In the genomic region with DNA sequence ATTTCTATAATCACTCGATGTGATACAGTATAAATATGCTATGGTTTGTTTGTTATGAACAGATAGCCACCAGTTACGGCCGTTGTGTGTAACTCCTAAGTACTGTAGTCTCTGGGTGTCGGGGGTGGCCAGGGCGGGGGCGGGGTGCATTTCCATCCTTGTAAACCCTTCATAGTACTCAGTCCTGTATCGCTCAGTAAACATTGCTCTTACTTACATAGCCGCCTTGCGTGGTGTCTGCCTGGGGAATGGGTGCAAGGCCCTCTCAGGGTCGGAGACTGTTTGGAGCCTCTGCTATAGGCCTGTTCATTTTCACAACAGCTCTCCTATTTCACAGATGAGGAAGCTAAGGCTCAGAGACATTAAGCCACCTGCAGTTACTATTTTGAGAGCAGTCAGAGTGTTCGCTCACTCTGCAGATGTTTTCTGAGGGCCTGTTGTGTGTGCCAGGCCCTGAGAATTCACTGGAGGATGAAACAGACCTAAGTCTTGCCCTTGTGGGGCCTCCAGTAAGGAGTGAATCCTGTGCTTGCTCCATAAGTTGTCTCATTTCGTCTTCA, we compare ENCODE assay signal across 12 cellular contexts. TPM values are rescaled to one million over a fixed set of nuclear protein-coding genes. Genes with fewer than 3 reads are reported as not detected.
DNase-seq lines count a peak whose midpoint lies in the region; ATAC-seq and TF ChIP-seq lines count a peak whose summit lies in the region.
"Had no signal": no experiment of that assay in that cellular context is flagged by ENCODE, and none has a peak within 500 bp of the region (broad histone marks: within the 10 kb centered on the region; RNA-seq: fewer than 3 reads in every experiment).

No MANE protein-coding gene starts in this region.

- ATAC-seq in gastrocnemius medialis: peak; percentile 14 to 22
- ATAC-seq in HG03432 (IDR thresholded peaks at IDR 0.05; ENCODE audit: unreplicated experiment): no peak

- intact Hi-C loops in gastrocnemius medialis (cut with DNase I; ENCODE audit: low total_unique reads): no loop called here

- peak; percentile 70 for DNase-seq in DMS53 (lab: John Stamatoyannopoulos, UW)
- peak; percentile 67 for DNase-seq in NCI-H1092 (lab: John Stamatoyannopoulos, UW)
- no peak for DNase-seq in coronary artery (ENCODE audit: low spot score)
- no peak for DNase-seq in gastrocnemius medialis
- no peak for DNase-seq in pons (ENCODE audit: low spot score)
- no peak for DNase-seq in SKM-1 treated with dmso at 0.1 percent for 144 hours (lab: John Stamatoyannopoulos, UW; ENCODE audit: unreplicated experiment)
- no peak for DNase-seq in activated T-cell treated with anti-CD3 and anti-CD28 coated beads, Interleukin-2, amount 50 U/mL, for 1 hour
- DNase-seq: activated naive CD4-positive, alpha-beta T cell treated with anti-CD3 and anti-CD28 coated beads for 36 hours; DMS79 treated with DMSO at 0.1 percent for 48 hours; SJCRH30 had no signal

- H3K27ac ChIP-seq in coronary artery (peak overlapping the region; percentile 7 to 18), gastrocnemius medialis (peak overlapping the region; percentile 31 to 87 (median 59))
- H3K27ac ChIP-seq: SJCRH30, suprapubic skin had no signal

- H3K27me3 ChIP-seq in gastrocnemius medialis: no peaks in the 10 kb centered on the region
- H3K27me3 ChIP-seq: SJCRH30, suprapubic skin had no signal

- H3K36me3 ChIP-seq in gastrocnemius medialis: peaks cover 0 to 46% of the 10 kb centered on the region in 2 donors
- H3K36me3 ChIP-seq: SJCRH30 had no signal

- in situ Hi-C loops in gastrocnemius medialis (cut with MboI; ENCODE audit: low sequenced_read_pairs in 4 of 4): no loop called here

- peaks cover 24 to 26% of the 10 kb centered on the region in 2 donors for H3K4me1 ChIP-seq in gastrocnemius medialis
- H3K4me1 ChIP-seq: SJCRH30 had no signal

- H3K9me3 ChIP-seq in gastrocnemius medialis: no peaks in the 10 kb centered on the region
- H3K9me3 ChIP-seq: SJCRH30, suprapubic skin had no signal

- TF ChIP-seq CTCF in coronary artery (IDR thresholded peaks at IDR 0.05) (no peak), gastrocnemius medialis (IDR thresholded peaks at IDR 0.05 in 4 of 5, conservative IDR thresholded peaks at IDR 0.05 in 1 of 5) (no peak)

- TF ChIP-seq POLR2A in gastrocnemius medialis (IDR thresholded peaks at IDR 0.05): no peak

- H3K4me3 ChIP-seq in coronary artery (no peak overlapping the region), gastrocnemius medialis (no peak overlapping the region)
- H3K4me3 ChIP-seq: SJCRH30, suprapubic skin had no signal

RNA-seq across cellular contexts. Expression of gene JDP2, which starts 42.5 kb away (rescaled TPM):
- total RNA-seq in gastrocnemius medialis: 10 to 100 TPM; 17.3 to 80.2 (median 31.7) TPM

RNA-seq across cellular contexts. Expression of gene BATF, which starts 52.0 kb away (rescaled TPM):
- 1 to 10 TPM in 2 of 4 donors, under 1 TPM in 2; 0.36 to 5.2 (median 1.1) TPM for total RNA-seq in gastrocnemius medialis
- total RNA-seq: SJCRH30 had no signal

Comparison
In these comparisons a context has a peak if more than half of its experiments do, and no peak if none do; other contexts are left out.
1. DNase-seq: peak in DMS53 (single experiment) and NCI-H1092 (single experiment); none in coronary artery (single experiment), gastrocnemius medialis (0 of 2), pons (single experiment), SKM-1 treated with dmso at 0.1 percent for 144 hours (single experiment) and activated T-cell treated with anti-CD3 and anti-CD28 coated beads, Interleukin-2, amount 50 U/mL, for 1 hour (single experiment).